In genomic region chr9:79061766-79062165, GRCh38 we compare ENCODE assay signal across 23 cellular contexts.
"Had no signal": no experiment of that assay in that cellular context is flagged by ENCODE, and none has a peak within 500 bp of the region (broad histone marks: within the 10 kb centered on the region; RNA-seq: fewer than 3 reads in every experiment).

No MANE protein-coding gene starts in this region.

- H3K27me3 ChIP-seq: body of pancreas, gastrocnemius medialis, heart left ventricle, sigmoid colon, testis had no signal

- FAIRE-seq: islet of Langerhans had no signal

- H3K4me3 ChIP-seq: body of pancreas, gastrocnemius medialis, heart left ventricle, sigmoid colon, smooth muscle cell, testis had no signal

- H3K4me1 ChIP-seq: body of pancreas, gastrocnemius medialis, heart left ventricle, sigmoid colon, testis had no signal

- H3K36me3 ChIP-seq: gastrocnemius medialis, heart left ventricle, sigmoid colon had no signal

- DNase-seq: activated CD4-positive, alpha-beta memory T cell treated with anti-CD3 and anti-CD28 coated beads for 36 hours; activated CD4-positive, alpha-beta T cell treated with anti-CD3 and anti-CD28 coated beads for 48 hours; activated effector memory CD4-positive, alpha-beta T cell treated with anti-CD3 and anti-CD28 coated beads, Interleukin-2, amount 50 U/mL, for 16 hours; activated naive CD4-positive, alpha-beta T cell treated with anti-CD3 and anti-CD28 coated beads, Interleukin-2, amount 10 ng/mL, durations not matched to agents 7 days and 5 days; activated T-cell treated with anti-CD3 and anti-CD28 coated beads, Interleukin-2, amount 50 U/mL, for 72 hours; anterior cingulate cortex; body of pancreas; caudate nucleus; effector CD8-positive, alpha-beta T cell; gastrocnemius medialis; heart left ventricle; left cardiac atrium; naive thymus-derived CD8-positive, alpha-beta T cell; retina; sigmoid colon; stimulated activated CD4-positive, alpha-beta T cell treated with anti-CD3 and anti-CD28 coated beads, Interleukin-15, amount 100 ng/mL, for 24 hours; stimulated activated CD4-positive, alpha-beta T cell treated with anti-CD3 and anti-CD28 coated beads, Interleukin-4, amount 100 ng/mL, for 1 hour; stimulated activated naive CD4-positive, alpha-beta T cell; T-helper 2 cell; testis; trophoblast cell had no signal

- H3K27ac ChIP-seq: body of pancreas, gastrocnemius medialis, heart left ventricle, sigmoid colon, testis had no signal

- H3K9me3 ChIP-seq: body of pancreas, gastrocnemius medialis, testis had no signal

- ATAC-seq: activated T-cell treated with anti-CD3 and anti-CD28 coated beads, Interleukin-2, amount 50 U/mL, for 72 hours; body of pancreas; gastrocnemius medialis; heart left ventricle; left cardiac atrium; naive thymus-derived CD8-positive, alpha-beta T cell had no signal
